16 cellular contexts compared by ENCODE assay signal in genomic region chr14:102206901-102207300, GRCh38.
DNase-seq lines count a peak whose midpoint lies in the region; ATAC-seq and TF ChIP-seq lines count a peak whose summit lies in the region.
"Had no signal": no experiment of that assay in that cellular context is flagged by ENCODE, and none has a peak within 500 bp of the region (broad histone marks: within the 10 kb centered on the region; RNA-seq: fewer than 3 reads in every experiment).

No MANE protein-coding gene starts in this region.

- POLR2A ChIA-PET in Caco-2 (lab: Charles Lee) = no interaction called here

- CTCF ChIA-PET in Caco-2 (lab: Charles Lee) = no interaction called here

- H3K27me3 ChIP-seq in Caco-2 (replicated peaks; ENCODE audit: control insufficient read depth, insufficient read depth, low read length) (no peaks in the 10 kb centered on the region), neural progenitor cell (no peaks in the 10 kb centered on the region)
- H3K27me3 ChIP-seq: adrenal gland had no signal

- H3K27me3 Mint-ChIP-seq in Caco-2 (ENCODE audit: insufficient read depth, unreplicated experiment) (no peaks in the 10 kb centered on the region), neural progenitor cell (ENCODE audit: insufficient read depth, low read depth) (no peaks in the 10 kb centered on the region)
- H3K27me3 Mint-ChIP-seq in activated T-helper 17 cell treated with anti-CD3 and anti-CD28 coated beads, Interleukin-2, amount 50 U/mL, for 72 hours = no peaks in the 10 kb centered on the region

- H2AFZ ChIP-seq in neural progenitor cell (replicated peaks) = no peak overlapping the region
- H2AFZ ChIP-seq: GM23248 had no signal

- no peak overlapping the region for H3K9ac ChIP-seq in neural progenitor cell
- H3K9ac ChIP-seq: GM23248 had no signal

- H3K9me3 Mint-ChIP-seq in Caco-2 (ENCODE audit: unreplicated experiment) (no peaks in the 10 kb centered on the region), neural progenitor cell (no peaks in the 10 kb centered on the region)
- no peaks in the 10 kb centered on the region for H3K9me3 Mint-ChIP-seq in activated T-helper 17 cell treated with anti-CD3 and anti-CD28 coated beads, Interleukin-2, amount 50 U/mL, for 72 hours
- H3K9me3 Mint-ChIP-seq: activated T-helper 2 cell treated with anti-CD3 and anti-CD28 coated beads, Interferon-gamma antibody, Interleukin-2, Interleukin-4, amounts not matched to agents 10 μg/mL and 5 μg/mL and 100 μg/mL, durations not matched to agents 14 hours and 24 hours and 36 hours had no signal

- no peak for DNase-seq in Caco-2
- DNase-seq in neural progenitor cell (ENCODE audit: low spot score) = peak; percentile 30
- DNase-seq in NCI-H446 (lab: John Stamatoyannopoulos, UW) = no peak
- no peak for DNase-seq in activated CD8-positive, alpha-beta memory T cell treated with anti-CD3 and anti-CD28 coated beads, Interleukin-2, amount 50 U/mL, for 48 hours
- DNase-seq in GF-D8 (lab: John Stamatoyannopoulos, UW) = no peak
- DNase-seq: cerebellar nuclear complex; GM23248; MV-4-11; stimulated activated CD4-positive, alpha-beta T cell treated with anti-CD3 and anti-CD28 coated beads, Interleukin-2, amount 100 ng/mL, for 24 hours; T-helper 2 cell had no signal

- H3K79me2 ChIP-seq in neural progenitor cell (ENCODE audit: low read depth) = peaks cover 18% of the 10 kb centered on the region

- H3K36me3 Mint-ChIP-seq in Caco-2 (ENCODE audit: insufficient read depth, unreplicated experiment) = peaks cover 30% of the 10 kb centered on the region
- peaks cover 86% of the 10 kb centered on the region for H3K36me3 Mint-ChIP-seq in activated T-helper 17 cell treated with anti-CD3 and anti-CD28 coated beads, Interleukin-2, amount 50 U/mL, for 72 hours (ENCODE audit: low read depth)
- peaks cover 19% of the 10 kb centered on the region for H3K36me3 Mint-ChIP-seq in neural progenitor cell

- no peak overlapping the region for H3K4me2 ChIP-seq in neural progenitor cell

- H3K4me3 Mint-ChIP-seq in Caco-2 (ENCODE audit: unreplicated experiment) = no peak overlapping the region
- no peak overlapping the region for H3K4me3 Mint-ChIP-seq in activated T-helper 17 cell treated with anti-CD3 and anti-CD28 coated beads, Interleukin-2, amount 50 U/mL, for 72 hours
- no peak overlapping the region for H3K4me3 Mint-ChIP-seq in neural progenitor cell

- H3K4me1 ChIP-seq in Caco-2 (no peaks in the 10 kb centered on the region), neural progenitor cell (no peaks in the 10 kb centered on the region)

- peaks cover 18% of the 10 kb centered on the region for H4K20me1 ChIP-seq in neural progenitor cell (ENCODE audit: low read depth)

- H3K4me3 ChIP-seq in Caco-2 (ENCODE audit: low read depth, low read length) = no peak overlapping the region
- no peak overlapping the region for H3K4me3 ChIP-seq in neural progenitor cell
- H3K4me3 ChIP-seq: adrenal gland, GM23248 had no signal

- intact Hi-C loops in Caco-2 (cut with micrococcal nuclease; ENCODE audit: unreplicated experiment) = loop anchor here (5.0 kb wide), 1 partner anchor 160 kb away; no protein-coding TSS in a partner anchor

- no peaks in the 10 kb centered on the region for H3K9me3 ChIP-seq in Caco-2
- H3K9me3 ChIP-seq in neural progenitor cell (ENCODE audit: low read depth) = no peaks in the 10 kb centered on the region
- H3K9me3 ChIP-seq: adrenal gland had no signal

- no peak overlapping the region for H3K27ac ChIP-seq in neural progenitor cell
- H3K27ac ChIP-seq: adrenal gland, GM23248, HL-60 had no signal

- H3K36me3 ChIP-seq in Caco-2 (ENCODE audit: control insufficient read depth, insufficient read depth, low read length) (no peaks in the 10 kb centered on the region; the same call in 1 of the 2 replicates), neural progenitor cell (no peaks in the 10 kb centered on the region)

- BruUV-seq in Caco-2 (replicated peaks; lab: Mats Ljungman, UMichigan) = no TSS peak

- H3F3A ChIP-seq in neural progenitor cell (ENCODE audit: low read depth) = no peaks in the 10 kb centered on the region

- no peak for ATAC-seq in activated T-helper 17 cell treated with anti-CD3 and anti-CD28 coated beads, Interleukin-2, amount 50 U/mL, for 72 hours (replicated peaks)
- ATAC-seq: left lobe of liver had no signal

- H3K4me1 Mint-ChIP-seq in Caco-2 (ENCODE audit: low read depth, unreplicated experiment) (no peaks in the 10 kb centered on the region), neural progenitor cell (peaks cover 16% of the 10 kb centered on the region)
- H3K4me1 Mint-ChIP-seq in activated T-helper 17 cell treated with anti-CD3 and anti-CD28 coated beads, Interleukin-2, amount 50 U/mL, for 72 hours = peaks cover 15% of the 10 kb centered on the region

- TF ChIP-seq CTCF in Caco-2 (IDR thresholded peaks at IDR 0.05; ENCODE audit: insufficient read depth in 1 of 2, low read depth in 1 of 2, low read length in 1 of 2, severe bottlenecking in 1 of 2, unreplicated experiment in 1 of 2) (no peak), LNCAP (IDR thresholded peaks at IDR 0.05) (peak; percentile 49), neural progenitor cell (IDR thresholded peaks at IDR 0.05) (no peak)

- peak overlapping the region; percentile 36 for H3K27ac Mint-ChIP-seq in Caco-2 (ENCODE audit: unreplicated experiment)
- H3K27ac Mint-ChIP-seq in activated T-helper 17 cell treated with anti-CD3 and anti-CD28 coated beads, Interleukin-2, amount 50 U/mL, for 72 hours = peak overlapping the region; percentile 36
- no peak overlapping the region for H3K27ac Mint-ChIP-seq in neural progenitor cell
- H3K27ac Mint-ChIP-seq: activated T-helper 2 cell treated with anti-CD3 and anti-CD28 coated beads, Interferon-gamma antibody, Interleukin-2, Interleukin-4, amounts not matched to agents 10 μg/mL and 5 μg/mL and 100 μg/mL, durations not matched to agents 14 hours and 24 hours and 36 hours had no signal
